1 cellular context compared by ENCODE assay signal in the genomic region with DNA sequence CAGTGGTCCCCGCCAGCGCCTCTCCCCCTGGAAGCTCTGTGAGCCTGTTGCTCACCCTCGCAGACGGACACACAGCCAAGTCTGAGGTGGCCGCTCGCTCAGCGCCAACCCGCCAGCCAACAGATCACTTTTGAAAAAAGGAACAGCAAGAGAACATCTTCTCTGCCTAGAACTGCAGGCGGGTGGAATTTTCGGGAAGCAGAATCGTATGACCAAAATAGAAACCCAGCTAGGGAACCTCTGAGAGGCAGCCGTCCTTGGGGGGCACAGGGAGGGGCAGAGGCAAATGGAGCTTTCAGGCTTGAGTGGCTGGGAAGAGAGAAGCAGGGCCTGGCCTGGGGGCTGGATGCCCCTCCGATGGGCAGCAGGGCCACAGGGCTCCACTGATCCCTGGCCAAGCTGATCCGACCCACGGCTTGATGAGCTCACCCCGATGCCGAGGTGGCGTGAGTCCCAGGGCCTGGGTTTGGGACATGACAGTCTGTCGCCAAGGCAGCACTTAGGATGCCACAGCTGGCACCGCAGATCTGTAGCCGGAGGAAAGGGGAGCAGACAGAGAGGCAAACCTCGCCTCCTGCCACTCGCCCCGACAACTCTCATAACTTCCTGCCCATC.
TF ChIP-seq lines count a peak whose summit lies in the region.

No MANE protein-coding gene starts in this region.

TF ChIP-seq in K562, 482 proteins besides CTCF, POLR2A, EP300 and RAD21 (continued from another document):
- TF ChIP-seq, protein P1, sequence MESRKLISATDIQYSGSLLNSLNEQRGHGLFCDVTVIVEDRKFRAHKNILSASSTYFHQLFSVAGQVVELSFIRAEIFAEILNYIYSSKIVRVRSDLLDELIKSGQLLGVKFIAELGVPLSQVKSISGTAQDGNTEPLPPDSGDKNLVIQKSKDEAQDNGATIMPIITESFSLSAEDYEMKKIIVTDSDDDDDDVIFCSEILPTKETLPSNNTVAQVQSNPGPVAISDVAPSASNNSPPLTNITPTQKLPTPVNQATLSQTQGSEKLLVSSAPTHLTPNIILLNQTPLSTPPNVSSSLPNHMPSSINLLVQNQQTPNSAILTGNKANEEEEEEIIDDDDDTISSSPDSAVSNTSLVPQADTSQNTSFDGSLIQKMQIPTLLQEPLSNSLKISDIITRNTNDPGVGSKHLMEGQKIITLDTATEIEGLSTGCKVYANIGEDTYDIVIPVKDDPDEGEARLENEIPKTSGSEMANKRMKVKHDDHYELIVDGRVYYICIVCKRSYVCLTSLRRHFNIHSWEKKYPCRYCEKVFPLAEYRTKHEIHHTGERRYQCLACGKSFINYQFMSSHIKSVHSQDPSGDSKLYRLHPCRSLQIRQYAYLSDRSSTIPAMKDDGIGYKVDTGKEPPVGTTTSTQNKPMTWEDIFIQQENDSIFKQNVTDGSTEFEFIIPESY (CRISPR knock-in tag; IDR thresholded peaks at IDR 0.05) = peak; percentile 67
- no peak for TF ChIP-seq MBD1 (CRISPR knock-in tag; IDR thresholded peaks at IDR 0.05)
- no peak for TF ChIP-seq FOXJ3 (CRISPR knock-in tag; IDR thresholded peaks at IDR 0.05)
